In the genomic region with DNA sequence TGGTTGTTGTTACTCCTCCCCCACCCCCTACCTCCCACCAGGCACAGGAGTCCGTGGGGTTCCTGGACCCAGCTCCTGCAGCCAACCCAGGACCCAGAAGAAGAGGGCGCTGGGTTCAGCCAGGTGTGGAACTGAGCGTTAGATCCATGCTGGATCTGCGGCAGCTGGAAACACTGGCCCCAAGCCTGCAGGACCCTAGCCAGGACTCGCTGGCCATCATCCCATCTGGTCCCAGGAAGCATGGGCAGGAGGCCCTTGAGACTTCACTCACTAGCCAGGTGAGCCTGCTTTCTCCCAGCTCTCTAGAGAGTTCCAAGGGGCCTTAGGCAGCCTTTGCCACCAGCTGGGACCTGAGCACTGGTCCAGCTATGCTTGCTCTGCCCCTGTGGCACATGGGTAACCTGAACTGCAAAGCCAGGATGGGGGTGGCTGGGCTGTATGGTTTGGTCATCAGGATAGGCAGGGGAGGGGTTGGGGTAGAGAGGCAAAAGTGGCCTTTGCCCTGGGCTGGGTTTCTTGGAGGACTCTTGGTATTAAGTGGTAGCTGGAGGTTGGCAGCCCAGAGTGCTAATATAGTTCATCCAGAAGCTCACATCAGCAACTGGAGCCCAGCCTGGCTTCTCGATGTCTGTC, we compare ENCODE assay signal across 1 cellular context.
TF ChIP-seq lines count a peak whose summit lies in the region.

No MANE protein-coding gene starts in this region.

TF ChIP-seq in HEK293, 187 proteins besides CTCF, POLR2A, EP300 and RAD21 (continued from another document):
- TF ChIP-seq, protein P1, sequence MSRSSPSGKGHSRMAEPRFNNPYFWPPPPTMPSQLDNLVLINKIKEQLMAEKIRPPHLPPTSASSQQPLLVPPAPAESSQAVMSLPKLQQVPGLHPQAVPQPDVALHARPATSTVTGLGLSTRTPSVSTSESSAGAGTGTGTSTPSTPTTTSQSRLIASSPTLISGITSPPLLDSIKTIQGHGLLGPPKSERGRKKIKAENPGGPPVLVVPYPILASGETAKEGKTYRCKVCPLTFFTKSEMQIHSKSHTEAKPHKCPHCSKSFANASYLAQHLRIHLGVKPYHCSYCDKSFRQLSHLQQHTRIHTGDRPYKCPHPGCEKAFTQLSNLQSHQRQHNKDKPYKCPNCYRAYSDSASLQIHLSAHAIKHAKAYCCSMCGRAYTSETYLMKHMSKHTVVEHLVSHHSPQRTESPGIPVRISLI (tag by site-specific recombination; IDR thresholded peaks at IDR 0.05): no peak
- TF ChIP-seq GLIS1 (tag by site-specific recombination; IDR thresholded peaks at IDR 0.05): peak; percentile 37; the same call in 1 of the 2 replicates
TF ChIP-seq in HEK293: peak in this region for 1.
